1 cellular context compared by ENCODE assay signal in genomic region chr2:25897500-25897899, GRCh38.
TF ChIP-seq lines count a peak whose summit lies in the region.

No MANE protein-coding gene starts in this region.

TF ChIP-seq in GM12878, 131 proteins besides CTCF, POLR2A, EP300 and RAD21 (continued from another document):
- TF ChIP-seq ATF2 (IDR thresholded peaks at IDR 0.05; ENCODE audit: low read length): no peak
